Comparison of ENCODE assay signal across 18 cellular contexts in genomic region chr14:106070242-106070641, GRCh38.
A peak's percentile ranks its signal among the peaks of the same experiment; 100 is the strongest.
DNase-seq lines count a peak whose midpoint lies in the region; ATAC-seq and TF ChIP-seq lines count a peak whose summit lies in the region.
"Had no signal": no experiment of that assay in that cellular context is flagged by ENCODE, and none has a peak within 500 bp of the region (broad histone marks: within the 10 kb centered on the region; RNA-seq: fewer than 3 reads in every experiment).

No MANE protein-coding gene starts in this region.

- POLR2A ChIA-PET in activated CD4-positive, alpha-beta T cell treated with anti-CD3 and anti-CD28 coated beads, Interleukin-2, amount 10 ng/mL, durations not matched to agents 7 days and 5 days (lab: Charles Lee) = no interaction called here

- peak; percentile 86 to 87 for ATAC-seq in natural killer cell treated with Interleukin-12 subunit alpha and Interleukin-12 subunit beta and Interleukin-15 and Interleukin-18, amount 100 ng/mL, for 72 hours
- ATAC-seq in natural killer cell = no peak
- peak; percentile 78 for ATAC-seq in activated T-helper 17 cell treated with anti-CD3 and anti-CD28 coated beads, Interleukin-2, amount 50 U/mL, for 72 hours (replicated peaks)
- ATAC-seq in left lobe of liver = no peak
- ATAC-seq in GM18511 (IDR thresholded peaks at IDR 0.05; ENCODE audit: unreplicated experiment) = no peak

- no peak overlapping the region for H3K4me3 Mint-ChIP-seq in activated CD4-positive, alpha-beta T cell treated with anti-CD3 and anti-CD28 coated beads, Interleukin-2, amount 10 ng/mL, durations not matched to agents 24 days and 14 days
- H3K4me3 Mint-ChIP-seq in activated CD4-positive, alpha-beta T cell treated with anti-CD3 and anti-CD28 coated beads, Interleukin-2, amount 10 ng/mL, durations not matched to agents 7 days and 5 days = no peak overlapping the region
- H3K4me3 Mint-ChIP-seq in natural killer cell treated with Interleukin-12 subunit alpha and Interleukin-12 subunit beta and Interleukin-15 and Interleukin-18, amount 100 ng/mL, for 72 hours = peak overlapping the region; percentile 61
- H3K4me3 Mint-ChIP-seq in natural killer cell (no peak overlapping the region), nephron progenitor cell (no peak overlapping the region)
- peak overlapping the region; percentile 51 for H3K4me3 Mint-ChIP-seq in activated T-helper 17 cell treated with anti-CD3 and anti-CD28 coated beads, Interleukin-2, amount 50 U/mL, for 72 hours
- H3K4me3 Mint-ChIP-seq: B cell; CD4-positive, CD25-positive, alpha-beta regulatory T cell had no signal

- CTCF ChIA-PET in activated CD4-positive, alpha-beta T cell treated with anti-CD3 and anti-CD28 coated beads, Interleukin-2, amount 10 ng/mL, durations not matched to agents 7 days and 5 days (lab: Charles Lee) = no interaction called here

- no peaks in the 10 kb centered on the region for H3K36me3 Mint-ChIP-seq in activated CD4-positive, alpha-beta T cell treated with anti-CD3 and anti-CD28 coated beads, Interleukin-2, amount 10 ng/mL, durations not matched to agents 24 days and 14 days (ENCODE audit: low read depth)
- no peaks in the 10 kb centered on the region for H3K36me3 Mint-ChIP-seq in activated CD4-positive, alpha-beta T cell treated with anti-CD3 and anti-CD28 coated beads, Interleukin-2, amount 10 ng/mL, durations not matched to agents 7 days and 5 days (ENCODE audit: low read depth)
- H3K36me3 Mint-ChIP-seq in natural killer cell treated with Interleukin-12 subunit alpha and Interleukin-12 subunit beta and Interleukin-15 and Interleukin-18, amount 100 ng/mL, for 72 hours = no peaks in the 10 kb centered on the region
- H3K36me3 Mint-ChIP-seq in natural killer cell = no peaks in the 10 kb centered on the region
- H3K36me3 Mint-ChIP-seq in activated T-helper 17 cell treated with anti-CD3 and anti-CD28 coated beads, Interleukin-2, amount 50 U/mL, for 72 hours (ENCODE audit: low read depth) = no peaks in the 10 kb centered on the region
- H3K36me3 Mint-ChIP-seq in nephron progenitor cell (ENCODE audit: low read depth) = no peaks in the 10 kb centered on the region
- H3K36me3 Mint-ChIP-seq: CD4-positive, CD25-positive, alpha-beta regulatory T cell had no signal

- intact Hi-C loops in activated CD4-positive, alpha-beta T cell treated with anti-CD3 and anti-CD28 coated beads, Interleukin-2, amount 10 ng/mL, durations not matched to agents 24 days and 14 days (cut with micrococcal nuclease) = no loop called here
- intact Hi-C loops in natural killer cell (cut with micrococcal nuclease) = no loop called here

- no peak for DNase-seq in activated CD4-positive, alpha-beta T cell treated with anti-CD3 and anti-CD28 coated beads, Interleukin-2, amount 10 ng/mL, durations not matched to agents 24 days and 14 days
- no peak for DNase-seq in activated CD4-positive, alpha-beta T cell treated with anti-CD3 and anti-CD28 coated beads, Interleukin-2, amount 10 ng/mL, durations not matched to agents 7 days and 5 days
- DNase-seq in natural killer cell treated with Interleukin-12 subunit alpha and Interleukin-12 subunit beta and Interleukin-15 and Interleukin-18, amount 100 ng/mL, for 72 hours (ENCODE audit: low spot score) = no peak
- no peak for DNase-seq in natural killer cell
- DNase-seq in nephron progenitor cell = no peak
- DNase-seq in left lobe of liver (ENCODE audit: low spot score) = no peak
- DNase-seq: Caco-2; CD4-positive, CD25-positive, alpha-beta regulatory T cell; KG1; NCI-H1048; NCI-H1436; NCI-H1930; NCI-H226; NCI-H524; NCI-H82 had no signal

- H3K27ac Mint-ChIP-seq in activated CD4-positive, alpha-beta T cell treated with anti-CD3 and anti-CD28 coated beads, Interleukin-2, amount 10 ng/mL, durations not matched to agents 24 days and 14 days = peak overlapping the region; percentile 76
- no peak overlapping the region for H3K27ac Mint-ChIP-seq in activated CD4-positive, alpha-beta T cell treated with anti-CD3 and anti-CD28 coated beads, Interleukin-2, amount 10 ng/mL, durations not matched to agents 7 days and 5 days
- peak overlapping the region; percentile 66 to 83 for H3K27ac Mint-ChIP-seq in natural killer cell treated with Interleukin-12 subunit alpha and Interleukin-12 subunit beta and Interleukin-15 and Interleukin-18, amount 100 ng/mL, for 72 hours
- H3K27ac Mint-ChIP-seq in natural killer cell = no peak overlapping the region
- peak overlapping the region; percentile 84 for H3K27ac Mint-ChIP-seq in activated T-helper 17 cell treated with anti-CD3 and anti-CD28 coated beads, Interleukin-2, amount 50 U/mL, for 72 hours
- no peak overlapping the region for H3K27ac Mint-ChIP-seq in nephron progenitor cell
- H3K27ac Mint-ChIP-seq: B cell; CD4-positive, CD25-positive, alpha-beta regulatory T cell had no signal

- H3K9me3 Mint-ChIP-seq in activated CD4-positive, alpha-beta T cell treated with anti-CD3 and anti-CD28 coated beads, Interleukin-2, amount 10 ng/mL, durations not matched to agents 24 days and 14 days = no peaks in the 10 kb centered on the region
- no peaks in the 10 kb centered on the region for H3K9me3 Mint-ChIP-seq in activated CD4-positive, alpha-beta T cell treated with anti-CD3 and anti-CD28 coated beads, Interleukin-2, amount 10 ng/mL, durations not matched to agents 7 days and 5 days
- no peaks in the 10 kb centered on the region for H3K9me3 Mint-ChIP-seq in natural killer cell treated with Interleukin-12 subunit alpha and Interleukin-12 subunit beta and Interleukin-15 and Interleukin-18, amount 100 ng/mL, for 72 hours
- H3K9me3 Mint-ChIP-seq in natural killer cell = no peaks in the 10 kb centered on the region
- H3K9me3 Mint-ChIP-seq in activated T-helper 17 cell treated with anti-CD3 and anti-CD28 coated beads, Interleukin-2, amount 50 U/mL, for 72 hours = no peaks in the 10 kb centered on the region
- peaks cover 88% of the 10 kb centered on the region for H3K9me3 Mint-ChIP-seq in nephron progenitor cell

- H3K4me1 Mint-ChIP-seq in activated CD4-positive, alpha-beta T cell treated with anti-CD3 and anti-CD28 coated beads, Interleukin-2, amount 10 ng/mL, durations not matched to agents 24 days and 14 days = peaks cover 10% of the 10 kb centered on the region
- H3K4me1 Mint-ChIP-seq in activated CD4-positive, alpha-beta T cell treated with anti-CD3 and anti-CD28 coated beads, Interleukin-2, amount 10 ng/mL, durations not matched to agents 7 days and 5 days = peaks cover 11% of the 10 kb centered on the region
- peaks cover 12 to 30% of the 10 kb centered on the region in 2 donors for H3K4me1 Mint-ChIP-seq in natural killer cell treated with Interleukin-12 subunit alpha and Interleukin-12 subunit beta and Interleukin-15 and Interleukin-18, amount 100 ng/mL, for 72 hours (ENCODE audit: low read depth in 2 of 2)
- H3K4me1 Mint-ChIP-seq in natural killer cell = peaks cover 0 to 8% of the 10 kb centered on the region in 2 donors
- peaks cover 12% of the 10 kb centered on the region for H3K4me1 Mint-ChIP-seq in activated T-helper 17 cell treated with anti-CD3 and anti-CD28 coated beads, Interleukin-2, amount 50 U/mL, for 72 hours
- H3K4me1 Mint-ChIP-seq in nephron progenitor cell = no peaks in the 10 kb centered on the region

- H3K27me3 Mint-ChIP-seq in activated CD4-positive, alpha-beta T cell treated with anti-CD3 and anti-CD28 coated beads, Interleukin-2, amount 10 ng/mL, durations not matched to agents 24 days and 14 days = peaks cover 20% of the 10 kb centered on the region
- peaks cover 27% of the 10 kb centered on the region for H3K27me3 Mint-ChIP-seq in activated CD4-positive, alpha-beta T cell treated with anti-CD3 and anti-CD28 coated beads, Interleukin-2, amount 10 ng/mL, durations not matched to agents 7 days and 5 days
- peaks cover 14 to 24% of the 10 kb centered on the region in 2 donors for H3K27me3 Mint-ChIP-seq in natural killer cell treated with Interleukin-12 subunit alpha and Interleukin-12 subunit beta and Interleukin-15 and Interleukin-18, amount 100 ng/mL, for 72 hours
- H3K27me3 Mint-ChIP-seq in natural killer cell (ENCODE audit: low read depth in 2 of 2) = peaks cover 14 to 51% of the 10 kb centered on the region in 2 donors
- H3K27me3 Mint-ChIP-seq in activated T-helper 17 cell treated with anti-CD3 and anti-CD28 coated beads, Interleukin-2, amount 50 U/mL, for 72 hours = peaks cover 29% of the 10 kb centered on the region
- H3K27me3 Mint-ChIP-seq in nephron progenitor cell (ENCODE audit: low read depth, poor library complexity) = peaks cover 4% of the 10 kb centered on the region

- TF ChIP-seq CTCF in natural killer cell (IDR thresholded peaks at IDR 0.05) (no peak), nephron progenitor cell (IDR thresholded peaks at IDR 0.05) (no peak)

Comparison
In these comparisons a context has a peak if more than half of its experiments do, and no peak if none do; other contexts are left out.
1. H3K27ac Mint-ChIP-seq: peak in activated CD4-positive, alpha-beta T cell treated with anti-CD3 and anti-CD28 coated beads, Interleukin-2, amount 10 ng/mL, durations not matched to agents 24 days and 14 days (single experiment), natural killer cell treated with Interleukin-12 subunit alpha and Interleukin-12 subunit beta and Interleukin-15 and Interleukin-18, amount 100 ng/mL, for 72 hours (2 of 2) and activated T-helper 17 cell treated with anti-CD3 and anti-CD28 coated beads, Interleukin-2, amount 50 U/mL, for 72 hours (single experiment); none in activated CD4-positive, alpha-beta T cell treated with anti-CD3 and anti-CD28 coated beads, Interleukin-2, amount 10 ng/mL, durations not matched to agents 7 days and 5 days (single experiment), natural killer cell (0 of 2) and nephron progenitor cell (single experiment).
2. H3K4me3 Mint-ChIP-seq: peak in natural killer cell treated with Interleukin-12 subunit alpha and Interleukin-12 subunit beta and Interleukin-15 and Interleukin-18, amount 100 ng/mL, for 72 hours (single experiment) and activated T-helper 17 cell treated with anti-CD3 and anti-CD28 coated beads, Interleukin-2, amount 50 U/mL, for 72 hours (single experiment); none in activated CD4-positive, alpha-beta T cell treated with anti-CD3 and anti-CD28 coated beads, Interleukin-2, amount 10 ng/mL, durations not matched to agents 24 days and 14 days (single experiment), activated CD4-positive, alpha-beta T cell treated with anti-CD3 and anti-CD28 coated beads, Interleukin-2, amount 10 ng/mL, durations not matched to agents 7 days and 5 days (single experiment), natural killer cell (single experiment) and nephron progenitor cell (single experiment).
3. ATAC-seq: peak in natural killer cell treated with Interleukin-12 subunit alpha and Interleukin-12 subunit beta and Interleukin-15 and Interleukin-18, amount 100 ng/mL, for 72 hours (2 of 2) and activated T-helper 17 cell treated with anti-CD3 and anti-CD28 coated beads, Interleukin-2, amount 50 U/mL, for 72 hours (single experiment); none in natural killer cell (0 of 3), left lobe of liver (single experiment) and GM18511 (single experiment).